Comparison of ENCODE assay signal across 17 cellular contexts in the genomic region with DNA sequence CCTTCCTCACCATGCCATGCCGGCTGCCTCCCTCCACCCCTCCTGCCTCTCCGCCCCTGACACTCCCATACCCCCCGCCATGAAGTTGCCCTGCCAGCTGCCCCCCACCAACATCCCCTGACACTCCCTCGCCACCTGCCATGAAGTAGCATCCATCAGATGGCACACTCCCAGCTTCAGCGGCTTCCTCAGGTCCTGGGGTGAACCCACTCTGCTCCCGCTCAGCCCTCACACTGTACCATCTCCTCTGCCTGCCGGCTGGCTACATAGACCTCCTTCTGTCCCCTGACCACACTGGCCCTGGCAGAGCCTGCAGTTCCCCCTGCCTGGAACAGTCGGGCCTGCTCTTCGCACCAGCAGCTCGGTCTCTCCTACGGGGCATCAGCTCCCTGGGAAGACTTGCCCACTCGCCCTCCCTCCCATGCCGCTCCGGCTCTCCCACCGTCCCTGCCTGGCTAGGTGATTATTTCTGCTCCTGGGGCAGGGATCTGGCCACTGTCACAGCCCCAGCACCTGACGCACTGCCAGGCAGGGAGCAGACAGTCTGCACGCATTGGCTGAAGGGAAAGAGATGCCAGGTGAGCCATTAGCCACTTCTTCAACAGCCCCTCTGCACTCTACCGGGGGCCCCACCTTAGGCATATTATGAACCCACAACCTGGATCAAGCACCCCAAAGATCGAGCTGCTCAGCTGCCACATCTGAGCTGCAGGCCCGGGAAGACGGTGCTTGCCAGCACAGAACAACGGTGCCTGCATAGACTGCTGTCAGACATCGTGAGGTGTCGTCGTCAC. TPM values are rescaled to one million over a fixed set of nuclear protein-coding genes. Genes with fewer than 3 reads are reported as not detected.
DNase-seq lines count a peak whose midpoint lies in the region; ATAC-seq and TF ChIP-seq lines count a peak whose summit lies in the region.
"Had no signal": no experiment of that assay in that cellular context is flagged by ENCODE, and none has a peak within 500 bp of the region (broad histone marks: within the 10 kb centered on the region; RNA-seq: fewer than 3 reads in every experiment).

No MANE protein-coding gene starts in this region.

- peak overlapping the region; percentile 35; the same call in 1 of the 2 replicates for H3K27ac ChIP-seq in BLaER1
- H3K27ac ChIP-seq in coronary artery, result peak overlapping the region in 1 of 2 donors; percentile 15

- H3K4me3 Mint-ChIP-seq in osteocyte (ENCODE audit: unreplicated experiment), result no peak overlapping the region
- H3K4me3 Mint-ChIP-seq: activated T-cell treated with anti-CD3 and anti-CD28 coated beads, Interleukin-2, amount 50 U/mL, for 72 hours; B cell; HFFc6 had no signal

- H3K4me2 ChIP-seq in BLaER1, result no peak overlapping the region

- H4K20me1 ChIP-seq in BLaER1, result peaks cover 86% of the 10 kb centered on the region

- H3K27me3 Mint-ChIP-seq in osteocyte (ENCODE audit: unreplicated experiment), result no peaks in the 10 kb centered on the region
- H3K27me3 Mint-ChIP-seq: B cell, naive B cell had no signal

- H3K36me3 ChIP-seq in BLaER1, result peaks cover 73% of the 10 kb centered on the region

- peak overlapping the region; percentile 19 for H3K27ac Mint-ChIP-seq in osteocyte (ENCODE audit: unreplicated experiment)
- H3K27ac Mint-ChIP-seq: activated T-cell treated with anti-CD3 and anti-CD28 coated beads, Interleukin-2, amount 50 U/mL, for 72 hours; B cell; HFFc6 had no signal

- no peaks in the 10 kb centered on the region for H3K9me3 ChIP-seq in BLaER1
- H3K9me3 ChIP-seq: stomach had no signal

- peaks cover 14% of the 10 kb centered on the region for H3K36me3 Mint-ChIP-seq in osteocyte (ENCODE audit: unreplicated experiment)
- H3K36me3 Mint-ChIP-seq: naive B cell had no signal

- no peak for ATAC-seq in HG02678 (IDR thresholded peaks at IDR 0.05; ENCODE audit: unreplicated experiment)
- ATAC-seq: activated T-cell treated with anti-CD3 and anti-CD28 coated beads, Interleukin-2, amount 50 U/mL, for 72 hours; left cardiac atrium had no signal

- H3K4me3 ChIP-seq in BLaER1 (no peak overlapping the region), coronary artery (no peak overlapping the region)
- H3K4me3 ChIP-seq: stomach had no signal

- H3K27me3 ChIP-seq in BLaER1, result no peaks in the 10 kb centered on the region
- H3K27me3 ChIP-seq: stomach had no signal

- H3K4me1 Mint-ChIP-seq in osteocyte (ENCODE audit: unreplicated experiment), result peaks cover 6% of the 10 kb centered on the region

- TF ChIP-seq CTCF in coronary artery (IDR thresholded peaks at IDR 0.05) (no peak), osteocyte (IDR thresholded peaks at IDR 0.05) (no peak)

- no peaks in the 10 kb centered on the region for H3K9me3 Mint-ChIP-seq in osteocyte (ENCODE audit: unreplicated experiment)
- H3K9me3 Mint-ChIP-seq: activated T-cell treated with anti-CD3 and anti-CD28 coated beads, Interleukin-2, amount 50 U/mL, for 72 hours; HFFc6; naive B cell had no signal

- peaks cover 6% of the 10 kb centered on the region for H3K4me1 ChIP-seq in BLaER1

- peak; percentile 36 for DNase-seq in D341Med (ENCODE audit: low spot score)
- peak; percentile 63 for DNase-seq in coronary artery (ENCODE audit: low spot score)
- no peak for DNase-seq in osteocyte (ENCODE audit: extremely low spot score, unreplicated experiment)
- DNase-seq in SIG-M5 treated with dmso at 0.1 percent for 504 hours (lab: John Stamatoyannopoulos, UW; ENCODE audit: unreplicated experiment), result no peak
- DNase-seq in NCI-H446 treated with DMSO at 0.1 percent for 48 hours (lab: John Stamatoyannopoulos, UW), result no peak
- DNase-seq: activated CD4-positive, alpha-beta T cell treated with anti-CD3 and anti-CD28 coated beads for 4 hours; activated T-cell treated with anti-CD3 and anti-CD28 coated beads, Interleukin-2, amount 50 U/mL, for 72 hours; amygdala; cortex of kidney; HFFc6; left cardiac atrium; naive B cell; stomach; T-helper 9 cell had no signal

- H3K9ac ChIP-seq in BLaER1, result no peak overlapping the region

RNA-seq across cellular contexts. Expression of gene CANT1, which starts 9.0 kb away (rescaled TPM):
- total RNA-seq in osteocyte, result 61.1 and 62.3 TPM in 2 replicates

RNA-seq across cellular contexts. Expression of gene LGALS3BP, which starts 20.9 kb away (rescaled TPM):
- total RNA-seq in osteocyte, result 439 and 456 TPM in 2 replicates

RNA-seq across cellular contexts. Expression of gene C1QTNF1, which starts 23.4 kb away (rescaled TPM):
- 196 and 203 TPM in 2 replicates for total RNA-seq in osteocyte
- total RNA-seq: B cell had no signal

Comparison
In these comparisons a context has a peak if more than half of its experiments do, and no peak if none do; other contexts are left out.
1. DNase-seq: peak in D341Med (single experiment) and coronary artery (single experiment); none in osteocyte (single experiment), SIG-M5 treated with dmso at 0.1 percent for 504 hours (single experiment) and NCI-H446 treated with DMSO at 0.1 percent for 48 hours (single experiment).